ENCODE assay signal across 14 cellular contexts in genomic region chr20:13799974-13800373, GRCh38. TPM values are rescaled to one million over a fixed set of nuclear protein-coding genes. Genes with fewer than 3 reads are reported as not detected.
DNase-seq lines count a peak whose midpoint lies in the region; ATAC-seq and TF ChIP-seq lines count a peak whose summit lies in the region.
"Had no signal": no experiment of that assay in that cellular context is flagged by ENCODE, and none has a peak within 500 bp of the region (broad histone marks: within the 10 kb centered on the region; RNA-seq: fewer than 3 reads in every experiment).

No MANE protein-coding gene starts in this region.

- no peaks in the 10 kb centered on the region for H3K27me3 Mint-ChIP-seq in chondrocyte (ENCODE audit: low read depth)

- TF ChIP-seq POLR2A in right lobe of liver (IDR thresholded peaks at IDR 0.05) = no peak

- DNase-seq in NCI-H510A treated with DMSO at 0.1 percent for 48 hours (lab: John Stamatoyannopoulos, UW) (peak; percentile 7), NCI-H510A (lab: John Stamatoyannopoulos, UW) (no peak), chondrocyte (ENCODE audit: low spot score) (no peak), right lobe of liver (no peak), NCI-H2171 treated with DMSO at 0.1 percent for 48 hours (lab: John Stamatoyannopoulos, UW) (no peak), NAMALWA (ENCODE audit: low spot score) (no peak)
- DNase-seq: activated gamma-delta T cell treated with Interleukin-2 at 50 U/mL for 16 hours; stimulated activated CD8-positive, alpha-beta memory T cell treated with anti-CD3 and anti-CD28 coated beads, Interleukin-4, amount 100 ng/mL, for 48 hours had no signal

- ATAC-seq in right lobe of liver (peak in 3 of 4 donors; percentile 11 to 51 (median 36)), GM21529 (IDR thresholded peaks at IDR 0.05; ENCODE audit: unreplicated experiment) (no peak)
- ATAC-seq: K562 had no signal

- no peak overlapping the region for H3K9ac ChIP-seq in stomach smooth muscle (ENCODE audit: low read length in 2 of 2)

- H3K9me3 ChIP-seq in right lobe of liver (no peaks in the 10 kb centered on the region), stomach smooth muscle (ENCODE audit: control insufficient read depth in 2 of 2, low read length in 2 of 2) (no peaks in the 10 kb centered on the region)
- H3K9me3 ChIP-seq: SJSA1, testis had no signal

- H3K27ac ChIP-seq in right lobe of liver = peak overlapping the region in 2 of 3 donors; percentile 9 to 35
- peak overlapping the region; percentile 42 for H3K27ac ChIP-seq in stomach smooth muscle (ENCODE audit: low read length)
- H3K27ac ChIP-seq: 22Rv1, SJSA1 had no signal

- H3K27me3 ChIP-seq in right lobe of liver (no peaks in the 10 kb centered on the region), stomach smooth muscle (ENCODE audit: control insufficient read depth in 1 of 2, insufficient read depth in 2 of 2, low read length in 2 of 2) (no peaks in the 10 kb centered on the region)
- H3K27me3 ChIP-seq: SJSA1, testis had no signal

- TF ChIP-seq CTCF in chondrocyte (IDR thresholded peaks at IDR 0.05) (no peak), right lobe of liver (IDR thresholded peaks at IDR 0.05) (no peak)

- H3K36me3 ChIP-seq in right lobe of liver (peaks cover 0 to 67% (median 20%) of the 10 kb centered on the region in 4 donors), stomach smooth muscle (ENCODE audit: control insufficient read depth in 2 of 2, insufficient read depth in 2 of 2, low read length in 2 of 2) (peaks cover 39 to 46% of the 10 kb centered on the region in 2 donors)

- H3K9me3 Mint-ChIP-seq in chondrocyte (ENCODE audit: low read depth) = no peaks in the 10 kb centered on the region

- H3K4me1 ChIP-seq in right lobe of liver (peaks cover 0 to 18% (median 4%) of the 10 kb centered on the region in 4 donors), stomach smooth muscle (ENCODE audit: control insufficient read depth, insufficient read depth, low read length) (peaks cover 8% of the 10 kb centered on the region)
- H3K4me1 ChIP-seq: SJSA1 had no signal

- WGBS in right lobe of liver (ENCODE audit: insufficient coverage, low coverage, low lambda C conversion rate, missing lambda C conversion rate) = 51% methylated on average over 2 of the region's 2 CpGs

- H3K4me3 Mint-ChIP-seq in chondrocyte (ENCODE audit: unreplicated experiment) = no peak overlapping the region

- H3K27ac Mint-ChIP-seq in chondrocyte (ENCODE audit: unreplicated experiment) = peak overlapping the region; percentile 64

- intact Hi-C loops in right lobe of liver (cut with DNase I) = no loop called here

- peaks cover 16% of the 10 kb centered on the region for H3K4me1 Mint-ChIP-seq in chondrocyte (ENCODE audit: low read depth)

- peaks cover 38% of the 10 kb centered on the region for H3K36me3 Mint-ChIP-seq in chondrocyte (ENCODE audit: low read depth)

- H3K4me3 ChIP-seq in right lobe of liver (no peak overlapping the region), stomach smooth muscle (ENCODE audit: low read length in 2 of 2) (no peak overlapping the region)
- H3K4me3 ChIP-seq: K562, SJSA1, testis had no signal

RNA-seq across cellular contexts. Expression of gene NDUFAF5, which starts 15.1 kb away (rescaled TPM):
- total RNA-seq in chondrocyte (21.1 to 24.4 TPM (median 22.2 TPM) in 3 replicates), right lobe of liver (10 to 100 TPM in 5 of 6 experiments, 1 to 10 TPM in 1; 9.8 to 15.9 (median 11.7) TPM)

RNA-seq across cellular contexts. Expression of gene ESF1, which starts 15.3 kb away (rescaled TPM):
- total RNA-seq in chondrocyte (9.0 to 12.4 TPM (median 9.7 TPM) in 3 replicates), right lobe of liver (1 to 10 TPM; 4.4 to 8.9 (median 6.9) TPM)
